Comparison of ENCODE assay signal across 10 cellular contexts in the genomic region with DNA sequence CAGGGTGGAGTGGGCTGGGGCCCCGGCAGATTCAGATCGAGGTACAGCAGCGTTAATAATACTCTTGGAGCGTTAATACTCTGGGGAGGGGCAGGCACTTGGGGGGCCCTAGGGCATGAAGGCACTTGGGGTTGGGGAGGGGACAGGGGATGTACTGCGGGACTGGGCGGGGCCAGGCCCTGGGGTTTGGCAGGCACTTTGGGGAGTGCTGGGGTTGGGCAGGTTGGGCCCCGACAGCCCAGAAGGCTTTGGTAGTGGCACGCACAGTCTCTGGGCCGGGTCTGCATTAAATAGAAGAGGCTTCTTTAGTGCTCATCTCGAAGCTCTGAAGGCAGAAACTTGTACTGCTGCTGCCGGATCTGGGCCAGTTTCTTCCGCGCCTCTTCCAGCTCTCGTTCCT. TPM values are rescaled to one million over a fixed set of nuclear protein-coding genes. Genes with fewer than 3 reads are reported as not detected.
DNase-seq lines count a peak whose midpoint lies in the region; ATAC-seq and TF ChIP-seq lines count a peak whose summit lies in the region.
"Had no signal": no experiment of that assay in that cellular context is flagged by ENCODE, and none has a peak within 500 bp of the region (broad histone marks: within the 10 kb centered on the region; RNA-seq: fewer than 3 reads in every experiment).

No MANE protein-coding gene starts in this region.

- no peaks in the 10 kb centered on the region for H3K36me3 ChIP-seq in neural progenitor cell

- H3K9ac ChIP-seq in neural progenitor cell: no peak overlapping the region

- no peak for TF ChIP-seq CTCF in neural progenitor cell (IDR thresholded peaks at IDR 0.05)

- H3F3A ChIP-seq in neural progenitor cell (ENCODE audit: low read depth): peaks cover 2% of the 10 kb centered on the region

- H3K27ac ChIP-seq in neural progenitor cell: no peak overlapping the region

- H3K4me1 Mint-ChIP-seq in stimulated activated memory B cell treated with anti-CD40 and anti-IgM and Interleukin-4, amounts not matched to agents 10 μg/mL and 1 μg/mL and 100 μg/mL, for 72 hours: peaks cover 11% of the 10 kb centered on the region
- no peaks in the 10 kb centered on the region for H3K4me1 Mint-ChIP-seq in neural progenitor cell

- no peak overlapping the region for H3K4me2 ChIP-seq in neural progenitor cell
- H3K4me2 ChIP-seq: smooth muscle cell had no signal

- H3K27me3 Mint-ChIP-seq in stimulated activated memory B cell treated with anti-CD40 and anti-IgM and Interleukin-4, amounts not matched to agents 10 μg/mL and 1 μg/mL and 100 μg/mL, for 72 hours: no peaks in the 10 kb centered on the region
- peaks cover 3% of the 10 kb centered on the region for H3K27me3 Mint-ChIP-seq in neural progenitor cell (ENCODE audit: insufficient read depth, low read depth)

- H3K4me3 Mint-ChIP-seq in stimulated activated memory B cell treated with anti-CD40 and anti-IgM and Interleukin-4, amounts not matched to agents 10 μg/mL and 1 μg/mL and 100 μg/mL, for 72 hours: no peak overlapping the region
- no peak overlapping the region for H3K4me3 Mint-ChIP-seq in neural progenitor cell
- H3K4me3 Mint-ChIP-seq: activated T-cell treated with anti-CD3 and anti-CD28 coated beads, Interleukin-2, amount 50 U/mL, for 72 hours had no signal

- H3K9me3 Mint-ChIP-seq in stimulated activated memory B cell treated with anti-CD40 and anti-IgM and Interleukin-4, amounts not matched to agents 10 μg/mL and 1 μg/mL and 100 μg/mL, for 72 hours: no peaks in the 10 kb centered on the region
- no peaks in the 10 kb centered on the region for H3K9me3 Mint-ChIP-seq in neural progenitor cell
- H3K9me3 Mint-ChIP-seq: activated T-cell treated with anti-CD3 and anti-CD28 coated beads, Interleukin-2, amount 50 U/mL, for 72 hours had no signal

- H2AFZ ChIP-seq in neural progenitor cell (replicated peaks): no peak overlapping the region

- no peaks in the 10 kb centered on the region for H3K4me1 ChIP-seq in neural progenitor cell

- no peaks in the 10 kb centered on the region for H3K79me2 ChIP-seq in neural progenitor cell (ENCODE audit: low read depth)

- ATAC-seq in esophagus mucosa: peak; percentile 26
- ATAC-seq in stimulated activated memory B cell treated with anti-CD40 and anti-IgM and Interleukin-4, amounts not matched to agents 10 μg/mL and 1 μg/mL and 100 μg/mL, for 72 hours: peak; percentile 42
- ATAC-seq: PC-3 had no signal

- H3K27ac Mint-ChIP-seq in stimulated activated memory B cell treated with anti-CD40 and anti-IgM and Interleukin-4, amounts not matched to agents 10 μg/mL and 1 μg/mL and 100 μg/mL, for 72 hours: peak overlapping the region; percentile 42
- no peak overlapping the region for H3K27ac Mint-ChIP-seq in neural progenitor cell

- peaks cover 18% of the 10 kb centered on the region for H3K36me3 Mint-ChIP-seq in stimulated activated memory B cell treated with anti-CD40 and anti-IgM and Interleukin-4, amounts not matched to agents 10 μg/mL and 1 μg/mL and 100 μg/mL, for 72 hours
- H3K36me3 Mint-ChIP-seq in neural progenitor cell: peaks cover 11% of the 10 kb centered on the region

- no peak for DNase-seq in neural progenitor cell (ENCODE audit: low spot score)
- DNase-seq in T-helper 2 cell: no peak
- DNase-seq: activated T-cell treated with anti-CD3 and anti-CD28 coated beads, Interleukin-2, amount 50 U/mL, for 72 hours; cerebellar nuclear complex; NCI-H2081; PC-3; stimulated activated naive CD4-positive, alpha-beta T cell had no signal

- no peaks in the 10 kb centered on the region for H3K27me3 ChIP-seq in neural progenitor cell

- peaks cover 4% of the 10 kb centered on the region for H4K20me1 ChIP-seq in neural progenitor cell (ENCODE audit: low read depth)

- H3K4me3 ChIP-seq in neural progenitor cell: no peak overlapping the region
- H3K4me3 ChIP-seq: smooth muscle cell had no signal

- no peaks in the 10 kb centered on the region for H3K9me3 ChIP-seq in neural progenitor cell (ENCODE audit: low read depth)

RNA-seq across cellular contexts. Expression of a gene that starts 7.8 kb away (rescaled TPM):
- total RNA-seq in esophagus mucosa (31.2 TPM), neural progenitor cell (ENCODE audit: low replicate concordance) (174 and 241 TPM in 2 replicates)

RNA-seq across cellular contexts. Expression of a gene that starts 23.8 kb away (rescaled TPM):
- total RNA-seq in esophagus mucosa (1.6 TPM), neural progenitor cell (ENCODE audit: low replicate concordance) (0.09 and 0.25 TPM in 2 replicates)

RNA-seq across cellular contexts. Expression of a gene that starts 32.5 kb away (rescaled TPM):
- total RNA-seq in esophagus mucosa: 2.4 TPM
- total RNA-seq in neural progenitor cell (ENCODE audit: low replicate concordance): 13.2 and 31.9 TPM in 2 replicates

RNA-seq across cellular contexts. Expression of a gene that starts 34.5 kb away (rescaled TPM):
- 84.6 TPM for total RNA-seq in esophagus mucosa
- total RNA-seq in neural progenitor cell (ENCODE audit: low replicate concordance): 36.7 and 71.5 TPM in 2 replicates

RNA-seq across cellular contexts. Expression of a gene that starts 35.0 kb away (rescaled TPM):
- total RNA-seq in esophagus mucosa (15.1 TPM), neural progenitor cell (ENCODE audit: low replicate concordance) (27.9 and 30.3 TPM in 2 replicates)
